In the genomic region with DNA sequence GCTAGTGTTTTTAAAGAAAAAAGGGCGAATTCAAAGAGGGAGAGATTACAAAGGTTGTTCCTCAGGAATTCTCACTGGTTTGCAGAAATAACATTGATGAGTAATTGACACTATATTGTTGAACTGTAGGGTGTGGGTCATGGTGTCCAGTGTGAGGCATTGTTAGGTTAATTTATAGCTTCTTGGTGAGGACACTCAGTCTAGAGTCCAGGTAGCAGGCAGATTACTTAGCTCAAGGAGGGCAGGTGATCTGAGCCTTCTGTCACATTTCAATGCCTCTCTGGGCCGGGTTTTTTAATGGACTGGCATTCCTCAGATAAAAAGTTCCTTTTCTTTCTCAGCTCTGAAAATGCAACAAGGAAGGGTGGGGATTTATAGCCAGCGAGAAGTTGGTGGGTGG, we compare ENCODE assay signal across 12 cellular contexts.
"Had no signal": no experiment of that assay in that cellular context is flagged by ENCODE, and none has a peak within 500 bp of the region (broad histone marks: within the 10 kb centered on the region; RNA-seq: fewer than 3 reads in every experiment).

No MANE protein-coding gene starts in this region.

- H3K4me3 Mint-ChIP-seq: activated CD8-positive, alpha-beta T cell treated with anti-CD3 and anti-CD28 coated beads for 36 hours; memory B cell; nephron; stimulated activated naive B cell treated with anti-CD40 and anti-IgM and Interleukin-4, amounts not matched to agents 10 μg/mL and 1 μg/mL and 100 μg/mL, for 72 hours had no signal

- H3K36me3 ChIP-seq: tibial artery, vagina had no signal

- H3K27me3 ChIP-seq: vagina had no signal

- ATAC-seq: left ventricle myocardium superior had no signal

- H3K9me3 Mint-ChIP-seq: activated CD8-positive, alpha-beta T cell treated with anti-CD3 and anti-CD28 coated beads for 36 hours; memory B cell had no signal

- H3K27ac ChIP-seq: tibial artery, vagina had no signal

- H3K9me3 ChIP-seq: vagina had no signal

- H3K4me1 Mint-ChIP-seq: nephron had no signal

- H3K4me3 ChIP-seq: tibial artery, vagina had no signal

- DNase-seq: activated CD4-positive, CD25-positive, alpha-beta regulatory T cell; activated CD8-positive, alpha-beta memory T cell treated with anti-CD3 and anti-CD28 coated beads, Interleukin-2, amount 50 U/mL, for 48 hours; activated CD8-positive, alpha-beta T cell treated with anti-CD3 and anti-CD28 coated beads for 36 hours; activated effector memory CD4-positive, alpha-beta T cell treated with Interleukin-2 at 50 U/mL for 16 hours; left ventricle myocardium superior; occipital lobe; stimulated activated CD4-positive, alpha-beta T cell treated with anti-CD3 and anti-CD28 coated beads, Interleukin-2, amount 100 ng/mL, for 48 hours; stimulated activated naive B cell treated with anti-CD40 and anti-IgM and Interleukin-4, amounts not matched to agents 10 μg/mL and 1 μg/mL and 100 μg/mL, for 72 hours; tibial artery had no signal

- H3K27ac Mint-ChIP-seq: activated CD8-positive, alpha-beta T cell treated with anti-CD3 and anti-CD28 coated beads for 36 hours; memory B cell; nephron; stimulated activated naive B cell treated with anti-CD40 and anti-IgM and Interleukin-4, amounts not matched to agents 10 μg/mL and 1 μg/mL and 100 μg/mL, for 72 hours had no signal

- H3K4me1 ChIP-seq: tibial artery, vagina had no signal

- H3K36me3 Mint-ChIP-seq: memory B cell had no signal
